In the genomic region with DNA sequence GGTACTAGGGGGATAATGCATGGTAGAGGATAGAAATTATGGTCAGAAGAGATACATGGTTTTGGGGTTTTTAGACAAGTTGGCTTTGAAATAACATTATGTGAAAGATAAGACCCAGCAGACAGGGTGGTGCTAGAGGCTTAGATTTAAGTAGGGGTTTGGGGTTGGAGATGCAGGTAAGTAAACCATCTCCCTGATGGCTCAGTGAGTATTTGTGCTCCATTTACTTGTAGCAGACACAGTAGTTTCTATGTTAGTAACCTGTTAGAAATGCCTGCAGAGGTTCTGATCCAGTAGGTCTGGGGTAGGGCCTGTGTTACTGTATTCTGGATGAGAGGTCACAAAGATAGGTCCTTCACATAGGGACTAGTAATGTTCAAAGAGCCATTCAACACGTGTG, we compare ENCODE assay signal across 16 cellular contexts. TPM values are rescaled to one million over a fixed set of nuclear protein-coding genes. Genes with fewer than 3 reads are reported as not detected.
DNase-seq lines count a peak whose midpoint lies in the region; ATAC-seq, FAIRE-seq and TF ChIP-seq lines count a peak whose summit lies in the region.
"Had no signal": no experiment of that assay in that cellular context is flagged by ENCODE, and none has a peak within 500 bp of the region (broad histone marks: within the 10 kb centered on the region; RNA-seq: fewer than 3 reads in every experiment).

No MANE protein-coding gene starts in this region.

- RAD21 ChIA-PET in GM12878 (lab: Charles Lee; ENCODE audit: unreplicated experiment), result no interaction called here

- TF ChIP-seq EP300 in GM12878 (IDR thresholded peaks at IDR 0.05; ENCODE audit: borderline replicate concordance in 1 of 2, control insufficient read depth in 1 of 2, low read depth in 2 of 2, low read length in 2 of 2), result no peak

- peaks cover 8 to 42% of the 10 kb centered on the region in 2 donors for H3K36me3 Mint-ChIP-seq in activated T-cell treated with anti-CD3 and anti-CD28 coated beads, Interleukin-2, amount 50 U/mL, for 72 hours (ENCODE audit: insufficient read depth in 2 of 2)
- H3K36me3 Mint-ChIP-seq in GM23338 (ENCODE audit: low read depth), result peaks cover 93% of the 10 kb centered on the region
- H3K36me3 Mint-ChIP-seq in stimulated activated effector memory CD8-positive, alpha-beta T cell treated with anti-CD3 and anti-CD28 coated beads, Interleukin-12 subunit alpha, Interleukin-12 subunit beta, amount 100 ng/mL, for 72 hours, result peaks cover 100% of the 10 kb centered on the region

- H3K9me3 ChIP-seq in GM12878 (replicated peaks; ENCODE audit: control insufficient read depth, insufficient read depth, low read length) (no peaks in the 10 kb centered on the region), uterus (no peaks in the 10 kb centered on the region)

- H3K4me3 ChIP-seq in GM23338 (no peak overlapping the region), GM12878 (no peak overlapping the region), uterus (no peak overlapping the region)

- intact Hi-C loops in GM12878 (cut with micrococcal nuclease; ENCODE audit: unreplicated experiment), result no loop called here
- intact Hi-C loops in uterus (cut with DNase I; ENCODE audit: low total_unique reads), result no loop called here

- H3K4me3 Mint-ChIP-seq in activated T-cell treated with anti-CD3 and anti-CD28 coated beads, Interleukin-2, amount 50 U/mL, for 72 hours, result no peak overlapping the region
- H3K4me3 Mint-ChIP-seq in GM23338, result no peak overlapping the region
- no peak overlapping the region for H3K4me3 Mint-ChIP-seq in stimulated activated effector memory CD8-positive, alpha-beta T cell treated with anti-CD3 and anti-CD28 coated beads, Interleukin-12 subunit alpha, Interleukin-12 subunit beta, amount 100 ng/mL, for 72 hours
- H3K4me3 Mint-ChIP-seq: B cell; CD4-positive, alpha-beta T cell; IgD-negative memory B cell had no signal

- H3K27me3 ChIP-seq in GM23338 (ENCODE audit: insufficient read depth) (no peaks in the 10 kb centered on the region), GM12878 (replicated peaks in 1 of 2; ENCODE audit: control insufficient read depth in 2 of 2, insufficient read depth in 2 of 2, low read length in 1 of 2) (no peaks in the 10 kb centered on the region), uterus (no peaks in the 10 kb centered on the region)

- H3K9ac ChIP-seq in GM12878 (ENCODE audit: control insufficient read depth, insufficient read depth, low read length), result no peak overlapping the region

- peak overlapping the region; percentile 3 for H3K27ac Mint-ChIP-seq in activated T-cell treated with anti-CD3 and anti-CD28 coated beads, Interleukin-2, amount 50 U/mL, for 72 hours
- no peak overlapping the region for H3K27ac Mint-ChIP-seq in GM23338
- peak overlapping the region; percentile 29 for H3K27ac Mint-ChIP-seq in stimulated activated effector memory CD8-positive, alpha-beta T cell treated with anti-CD3 and anti-CD28 coated beads, Interleukin-12 subunit alpha, Interleukin-12 subunit beta, amount 100 ng/mL, for 72 hours
- H3K27ac Mint-ChIP-seq: B cell; CD4-positive, alpha-beta T cell had no signal

- no peak overlapping the region for H3K4me2 ChIP-seq in GM23338
- H3K4me2 ChIP-seq in GM12878 (ENCODE audit: control insufficient read depth, insufficient read depth), result no peak overlapping the region

- H3K4me1 ChIP-seq in GM23338 (ENCODE audit: insufficient read depth) (no peaks in the 10 kb centered on the region), GM12878 (ENCODE audit: control insufficient read depth, insufficient read depth, low read length) (no peaks in the 10 kb centered on the region), uterus (no peaks in the 10 kb centered on the region)

- H3K79me2 ChIP-seq in GM23338 (replicated peaks; ENCODE audit: insufficient read depth) (peaks cover 100% of the 10 kb centered on the region), GM12878 (ENCODE audit: control insufficient read depth, insufficient read depth, low read length) (peaks cover 54% of the 10 kb centered on the region)

- SMC1A ChIA-PET in GM12878 (lab: Charles Lee; ENCODE audit: uncharacterized antibody, unreplicated experiment), result interaction anchor here (1.1 kb wide), 1 partner anchor 12 kb away, joined by 3 read pairs; no protein-coding TSS in a partner anchor

- H3K9me3 Mint-ChIP-seq in activated T-cell treated with anti-CD3 and anti-CD28 coated beads, Interleukin-2, amount 50 U/mL, for 72 hours, result no peaks in the 10 kb centered on the region
- H3K9me3 Mint-ChIP-seq in GM23338, result no peaks in the 10 kb centered on the region
- H3K9me3 Mint-ChIP-seq in stimulated activated effector memory CD8-positive, alpha-beta T cell treated with anti-CD3 and anti-CD28 coated beads, Interleukin-12 subunit alpha, Interleukin-12 subunit beta, amount 100 ng/mL, for 72 hours, result no peaks in the 10 kb centered on the region
- H3K9me3 Mint-ChIP-seq: CD4-positive, alpha-beta T cell; IgD-negative memory B cell had no signal

- in situ Hi-C loops in GM12878 (cut with MboI), result no loop called here

- H3K27ac ChIP-seq in GM23338 (ENCODE audit: low read depth) (0 out of 2 replicates have a peak overlapping the region, but pooled peaks have one; percentile 17), GM12878 (ENCODE audit: control insufficient read depth, insufficient read depth) (no peak overlapping the region), uterus (no peak overlapping the region)

- DNase-seq in activated T-cell treated with anti-CD3 and anti-CD28 coated beads, Interleukin-2, amount 50 U/mL, for 72 hours, result no peak
- DNase-seq in activated T-cell treated with anti-CD3 and anti-CD28 coated beads, Interleukin-2, amount 50 U/mL, for 48 hours, result no peak
- DNase-seq in GM23338 (ENCODE audit: low spot score) (no peak), GM12878 (ENCODE audit: low read depth, low spot score) (no peak), uterus (no peak)
- DNase-seq in stimulated activated effector memory CD8-positive, alpha-beta T cell treated with anti-CD3 and anti-CD28 coated beads, Interleukin-12 subunit alpha, Interleukin-12 subunit beta, amount 100 ng/mL, for 72 hours (ENCODE audit: low spot score in 2 of 2), result no peak
- DNase-seq: C1 segment of cervical spinal cord; CD4-positive, alpha-beta T cell; DMS79 had no signal

- CTCF ChIA-PET in GM12878 (lab: Yijun Ruan, JAX), result no interaction called here

- FAIRE-seq in GM12878 (lab: Jason Lieb, UNC), result no peak
- FAIRE-seq: GM12891, H54 had no signal

- H3K36me3 ChIP-seq in GM23338 (ENCODE audit: insufficient read depth) (peaks cover 67% of the 10 kb centered on the region), GM12878 (ENCODE audit: control insufficient read depth in 2 of 2, insufficient read depth in 2 of 2, low read length in 1 of 2) (peaks cover 11 to 38% of the 10 kb centered on the region in 2 experiments), uterus (no peaks in the 10 kb centered on the region)

- TF ChIP-seq RAD21 in GM12878 (IDR thresholded peaks at IDR 0.05; ENCODE audit: insufficient read depth, low read depth, low read length), result no peak

- H3F3A ChIP-seq in GM23338 (replicated peaks; ENCODE audit: low read depth), result peaks cover 4% of the 10 kb centered on the region; the same call in 1 of the 2 replicates

- peaks cover 79% of the 10 kb centered on the region for H4K20me1 ChIP-seq in GM23338 (replicated peaks; ENCODE audit: insufficient read depth)
- no peaks in the 10 kb centered on the region for H4K20me1 ChIP-seq in GM12878 (ENCODE audit: control insufficient read depth, insufficient read depth)

- 0% methylated on average over 1 of the region's 1 CpG for WGBS in GM12878 (ENCODE audit: insufficient coverage, insufficient replicate concordance, low lambda C conversion rate, missing lambda C conversion rate)

- no peaks in the 10 kb centered on the region for H3K9me2 ChIP-seq in GM23338 (ENCODE audit: insufficient read depth)

- TF ChIP-seq POLR2A in GM12878 (IDR thresholded peaks at IDR 0.05; ENCODE audit: low read depth, low read length), result no peak
- TF ChIP-seq POLR2A in uterus (IDR thresholded peaks at IDR 0.05), result no peak

- BruUV-seq in GM12878 (replicated peaks; lab: Mats Ljungman, UMichigan), result no TSS peak

- POLR2A ChIA-PET in GM12878 (lab: Charles Lee), result no interaction called here

- H3K27me3 Mint-ChIP-seq in activated T-cell treated with anti-CD3 and anti-CD28 coated beads, Interleukin-2, amount 50 U/mL, for 72 hours (ENCODE audit: low read depth), result no peaks in the 10 kb centered on the region
- peaks cover 3% of the 10 kb centered on the region for H3K27me3 Mint-ChIP-seq in GM23338 (ENCODE audit: insufficient read depth, low read depth, poor library complexity)
- H3K27me3 Mint-ChIP-seq: B cell; CD4-positive, alpha-beta T cell; IgD-negative memory B cell had no signal

- ATAC-seq in activated T-cell treated with anti-CD3 and anti-CD28 coated beads, Interleukin-2, amount 50 U/mL, for 72 hours (replicated peaks in 1 of 2), result no peak
- ATAC-seq in GM23338 (no peak), GM12878 (no peak), GM21367 (IDR thresholded peaks at IDR 0.05; ENCODE audit: unreplicated experiment) (no peak), GM18520 (IDR thresholded peaks at IDR 0.05; ENCODE audit: unreplicated experiment) (no peak)
- no peak for ATAC-seq in stimulated activated effector memory CD8-positive, alpha-beta T cell treated with anti-CD3 and anti-CD28 coated beads, Interleukin-12 subunit alpha, Interleukin-12 subunit beta, amount 100 ng/mL, for 72 hours
- ATAC-seq: HCT116 had no signal

- H2AFZ ChIP-seq in GM23338 (no peak overlapping the region), GM12878 (ENCODE audit: control insufficient read depth, low read depth, low read length) (no peak overlapping the region)

- TF ChIP-seq CTCF in GM23338 (conservative IDR thresholded peaks at IDR 0.05; ENCODE audit: low read depth in 2 of 2), result no peak
- no peak for TF ChIP-seq CTCF in GM12878 (IDR thresholded peaks at IDR 0.05 in 2 of 3, conservative IDR thresholded peaks at IDR 0.05 in 1 of 3; ENCODE audit: control insufficient read depth in 2 of 3, extremely low read depth in 1 of 3, insufficient read depth in 1 of 3, low read depth in 3 of 3, low read length in 3 of 3)
- TF ChIP-seq CTCF in uterus (IDR thresholded peaks at IDR 0.05), result no peak

- H3K4me1 Mint-ChIP-seq in activated T-cell treated with anti-CD3 and anti-CD28 coated beads, Interleukin-2, amount 50 U/mL, for 72 hours (ENCODE audit: low read depth), result peaks cover 19% of the 10 kb centered on the region
- no peaks in the 10 kb centered on the region for H3K4me1 Mint-ChIP-seq in GM23338
- H3K4me1 Mint-ChIP-seq in stimulated activated effector memory CD8-positive, alpha-beta T cell treated with anti-CD3 and anti-CD28 coated beads, Interleukin-12 subunit alpha, Interleukin-12 subunit beta, amount 100 ng/mL, for 72 hours, result peaks cover 37% of the 10 kb centered on the region

RNA-seq across cellular contexts. Expression of gene WDR43, which starts 13.7 kb away (rescaled TPM):
- 100 to 1,000 TPM in 1 of 2 donors, 10 to 100 TPM in 1; 75.0 to 110 TPM for total RNA-seq in activated T-cell treated with anti-CD3 and anti-CD28 coated beads, Interleukin-2, amount 50 U/mL, for 72 hours
- 112 and 140 TPM in 2 replicates for total RNA-seq in GM23338 (2014; rRNA removed; shearing (Covaris generic))
- 101 and 103 TPM in 2 replicates for polyA plus RNA-seq in GM23338 (2016; fragmentation: Nextera tagmentation; extraction: Ambion mirVana)
- total RNA-seq in GM12878 (2013; cell fraction: nucleolus; rRNA removed), result 194 and 200 TPM in 2 replicates
- total RNA-seq in GM12878 (2014; rRNA removed), result 88.6 and 109 TPM in 2 replicates
- 139 and 142 TPM in 2 replicates for total RNA-seq in GM12878 (2014; rRNA removed; fragmentation: Illumina TruSeq; extraction: Trizol)
- 105 and 108 TPM in 2 replicates for total RNA-seq in GM12878 (2021)
- 16.6 TPM for polyA plus RNA-seq in GM12878 (2011; ENCODE audit: low read depth)
- polyA plus RNA-seq in GM12878 (2011; rRNA removed), result 153 and 179 TPM in 2 replicates
- 51.3 and 52.7 TPM in 2 replicates for polyA plus RNA-seq in GM12878 (2011; cell fraction: cytosol; rRNA removed)
- polyA plus RNA-seq in GM12878 (2011; cell fraction: nucleus; rRNA removed), result 56.8 and 68.2 TPM in 2 replicates
- 31.6 and 36.0 TPM in 2 replicates for polyA plus RNA-seq in GM12878 (2012)
- 84.4 and 103 TPM in 2 replicates for polyA plus RNA-seq in GM12878 (2014; fragmentation: Illumina TruSeq; extraction: Trizol)
- polyA plus RNA-seq in GM12878 (2014; fragmentation: Nextera tagmentation; extraction: Ambion mirVana), result 10 to 100 TPM; 39.3 to 39.6 TPM
- 61.8 and 67.4 TPM in 2 replicates for polyA plus RNA-seq in GM12878 (2014; rRNA removed)
- 10 to 100 TPM; 75.6 to 79.5 TPM for polyA plus RNA-seq in GM12878 (2016; fragmentation: Nextera tagmentation; extraction: Ambion mirVana)
- 142 and 381 TPM in 2 replicates for polyA minus RNA-seq in GM12878 (2011; rRNA and poly(A)+ RNA removed)
- 43.3 and 92.1 TPM in 2 replicates for polyA minus RNA-seq in GM12878 (2011; cell fraction: cytosol; rRNA and poly(A)+ RNA removed)
- 51.5 and 60.6 TPM in 2 replicates for polyA minus RNA-seq in GM12878 (2011; cell fraction: nucleus; rRNA and poly(A)+ RNA removed)
- 10 to 100 TPM; 42.9 to 82.2 (median 74.6) TPM for total RNA-seq in uterus

RNA-seq across cellular contexts. Expression of gene TRMT61B, which starts 38.1 kb away (rescaled TPM):
- 10 to 100 TPM; 18.5 to 20.5 TPM for total RNA-seq in activated T-cell treated with anti-CD3 and anti-CD28 coated beads, Interleukin-2, amount 50 U/mL, for 72 hours
- total RNA-seq in GM23338 (2014; rRNA removed; shearing (Covaris generic)), result 34.7 and 51.9 TPM in 2 replicates
- 52.7 and 60.1 TPM in 2 replicates for polyA plus RNA-seq in GM23338 (2016; fragmentation: Nextera tagmentation; extraction: Ambion mirVana)
- total RNA-seq in GM12878 (2013; cell fraction: nucleolus; rRNA removed), result 37.9 and 38.3 TPM in 2 replicates
- total RNA-seq in GM12878 (2014; rRNA removed), result 16.0 and 18.2 TPM in 2 replicates
- 15.3 and 19.5 TPM in 2 replicates for total RNA-seq in GM12878 (2014; rRNA removed; fragmentation: Illumina TruSeq; extraction: Trizol)
- total RNA-seq in GM12878 (2021), result 14.7 and 15.7 TPM in 2 replicates
- polyA plus RNA-seq in GM12878 (2011; ENCODE audit: low read depth), result 5.8 TPM
- polyA plus RNA-seq in GM12878 (2011; rRNA removed), result 19.3 and 30.0 TPM in 2 replicates
- 8.3 and 9.4 TPM in 2 replicates for polyA plus RNA-seq in GM12878 (2011; cell fraction: cytosol; rRNA removed)
- 9.8 and 10.5 TPM in 2 replicates for polyA plus RNA-seq in GM12878 (2011; cell fraction: nucleus; rRNA removed)
- polyA plus RNA-seq in GM12878 (2012), result 9.2 and 10.5 TPM in 2 replicates
- polyA plus RNA-seq in GM12878 (2014; fragmentation: Illumina TruSeq; extraction: Trizol), result 13.1 and 14.0 TPM in 2 replicates
- polyA plus RNA-seq in GM12878 (2014; fragmentation: Nextera tagmentation; extraction: Ambion mirVana), result 10 to 100 TPM; 18.1 to 23.0 TPM
- 10.4 and 12.8 TPM in 2 replicates for polyA plus RNA-seq in GM12878 (2014; rRNA removed)
- polyA plus RNA-seq in GM12878 (2016; fragmentation: Nextera tagmentation; extraction: Ambion mirVana), result 10 to 100 TPM; 23.2 to 23.7 TPM
- polyA minus RNA-seq in GM12878 (2011; rRNA and poly(A)+ RNA removed), result 8.3 and 9.1 TPM in 2 replicates
- 2.8 and 4.1 TPM in 2 replicates for polyA minus RNA-seq in GM12878 (2011; cell fraction: cytosol; rRNA and poly(A)+ RNA removed)
- polyA minus RNA-seq in GM12878 (2011; cell fraction: nucleus; rRNA and poly(A)+ RNA removed), result 11.1 and 15.4 TPM in 2 replicates
- 10 to 100 TPM; 14.1 to 25.6 (median 22.5) TPM for total RNA-seq in uterus
